Comparison of ENCODE assay signal across 1 cellular context in the genomic region with DNA sequence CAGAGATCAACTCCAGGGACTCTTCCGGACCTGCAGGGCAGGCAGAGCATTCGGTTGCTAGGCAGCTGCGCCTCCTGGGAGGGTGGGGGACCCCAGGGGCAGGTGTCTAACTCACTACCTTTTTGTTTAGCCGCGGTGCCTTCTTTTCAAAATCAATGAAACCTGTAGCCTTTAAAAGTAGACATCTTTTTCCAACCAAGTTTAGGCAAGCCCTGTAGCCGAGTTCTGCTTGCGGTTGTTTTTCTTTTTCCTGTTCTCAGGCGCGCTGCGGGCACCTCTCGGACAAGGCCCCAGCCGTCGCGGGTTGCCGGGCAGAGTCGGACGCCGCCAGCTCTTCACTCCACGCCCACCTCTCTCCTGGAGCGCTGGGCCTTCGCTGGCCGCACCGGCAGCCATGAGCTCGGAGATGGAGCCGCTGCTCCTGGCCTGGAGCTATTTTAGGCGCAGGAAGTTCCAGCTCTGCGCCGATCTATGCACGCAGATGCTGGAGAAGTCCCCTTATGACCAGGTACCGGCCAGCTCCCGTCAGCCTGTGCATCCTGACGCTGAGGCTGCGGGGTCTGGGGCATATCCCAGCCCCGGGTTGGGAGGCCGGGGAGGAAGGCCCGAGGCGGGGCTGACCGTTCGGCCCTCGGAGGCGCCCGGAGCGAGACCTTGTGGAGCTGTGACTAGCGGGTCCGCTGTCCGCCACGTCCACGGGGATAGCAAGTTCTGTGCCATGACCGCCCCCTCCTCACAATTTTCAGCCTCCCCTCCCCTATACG.
A peak's percentile ranks its signal among the peaks of the same experiment; 100 is the strongest.
TF ChIP-seq lines count a peak whose summit lies in the region.

A gene (plus strand): TSS at position 338 of the 764 bp plus-strand sequence. CDS start 57 bp downstream, at position 395.

TF ChIP-seq in HepG2, 621 proteins besides CTCF, POLR2A, EP300 and RAD21 (continued from another document and continues in another):
- TF ChIP-seq, protein P1, sequence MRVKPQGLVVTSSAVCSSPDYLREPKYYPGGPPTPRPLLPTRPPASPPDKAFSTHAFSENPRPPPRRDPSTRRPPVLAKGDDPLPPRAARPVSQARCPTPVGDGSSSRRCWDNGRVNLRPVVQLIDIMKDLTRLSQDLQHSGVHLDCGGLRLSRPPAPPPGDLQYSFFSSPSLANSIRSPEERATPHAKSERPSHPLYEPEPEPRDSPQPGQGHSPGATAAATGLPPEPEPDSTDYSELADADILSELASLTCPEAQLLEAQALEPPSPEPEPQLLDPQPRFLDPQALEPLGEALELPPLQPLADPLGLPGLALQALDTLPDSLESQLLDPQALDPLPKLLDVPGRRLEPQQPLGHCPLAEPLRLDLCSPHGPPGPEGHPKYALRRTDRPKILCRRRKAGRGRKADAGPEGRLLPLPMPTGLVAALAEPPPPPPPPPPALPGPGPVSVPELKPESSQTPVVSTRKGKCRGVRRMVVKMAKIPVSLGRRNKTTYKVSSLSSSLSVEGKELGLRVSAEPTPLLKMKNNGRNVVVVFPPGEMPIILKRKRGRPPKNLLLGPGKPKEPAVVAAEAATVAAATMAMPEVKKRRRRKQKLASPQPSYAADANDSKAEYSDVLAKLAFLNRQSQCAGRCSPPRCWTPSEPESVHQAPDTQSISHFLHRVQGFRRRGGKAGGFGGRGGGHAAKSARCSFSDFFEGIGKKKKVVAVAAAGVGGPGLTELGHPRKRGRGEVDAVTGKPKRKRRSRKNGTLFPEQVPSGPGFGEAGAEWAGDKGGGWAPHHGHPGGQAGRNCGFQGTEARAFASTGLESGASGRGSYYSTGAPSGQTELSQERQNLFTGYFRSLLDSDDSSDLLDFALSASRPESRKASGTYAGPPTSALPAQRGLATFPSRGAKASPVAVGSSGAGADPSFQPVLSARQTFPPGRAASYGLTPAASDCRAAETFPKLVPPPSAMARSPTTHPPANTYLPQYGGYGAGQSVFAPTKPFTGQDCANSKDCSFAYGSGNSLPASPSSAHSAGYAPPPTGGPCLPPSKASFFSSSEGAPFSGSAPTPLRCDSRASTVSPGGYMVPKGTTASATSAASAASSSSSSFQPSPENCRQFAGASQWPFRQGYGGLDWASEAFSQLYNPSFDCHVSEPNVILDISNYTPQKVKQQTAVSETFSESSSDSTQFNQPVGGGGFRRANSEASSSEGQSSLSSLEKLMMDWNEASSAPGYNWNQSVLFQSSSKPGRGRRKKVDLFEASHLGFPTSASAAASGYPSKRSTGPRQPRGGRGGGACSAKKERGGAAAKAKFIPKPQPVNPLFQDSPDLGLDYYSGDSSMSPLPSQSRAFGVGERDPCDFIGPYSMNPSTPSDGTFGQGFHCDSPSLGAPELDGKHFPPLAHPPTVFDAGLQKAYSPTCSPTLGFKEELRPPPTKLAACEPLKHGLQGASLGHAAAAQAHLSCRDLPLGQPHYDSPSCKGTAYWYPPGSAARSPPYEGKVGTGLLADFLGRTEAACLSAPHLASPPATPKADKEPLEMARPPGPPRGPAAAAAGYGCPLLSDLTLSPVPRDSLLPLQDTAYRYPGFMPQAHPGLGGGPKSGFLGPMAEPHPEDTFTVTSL (CRISPR knock-in tag; IDR thresholded peaks at IDR 0.05; ENCODE audit: borderline replicate concordance) = 0 out of 2 replicates have a peak, but pooled peaks have one; percentile 31
- TF ChIP-seq, protein P2, sequence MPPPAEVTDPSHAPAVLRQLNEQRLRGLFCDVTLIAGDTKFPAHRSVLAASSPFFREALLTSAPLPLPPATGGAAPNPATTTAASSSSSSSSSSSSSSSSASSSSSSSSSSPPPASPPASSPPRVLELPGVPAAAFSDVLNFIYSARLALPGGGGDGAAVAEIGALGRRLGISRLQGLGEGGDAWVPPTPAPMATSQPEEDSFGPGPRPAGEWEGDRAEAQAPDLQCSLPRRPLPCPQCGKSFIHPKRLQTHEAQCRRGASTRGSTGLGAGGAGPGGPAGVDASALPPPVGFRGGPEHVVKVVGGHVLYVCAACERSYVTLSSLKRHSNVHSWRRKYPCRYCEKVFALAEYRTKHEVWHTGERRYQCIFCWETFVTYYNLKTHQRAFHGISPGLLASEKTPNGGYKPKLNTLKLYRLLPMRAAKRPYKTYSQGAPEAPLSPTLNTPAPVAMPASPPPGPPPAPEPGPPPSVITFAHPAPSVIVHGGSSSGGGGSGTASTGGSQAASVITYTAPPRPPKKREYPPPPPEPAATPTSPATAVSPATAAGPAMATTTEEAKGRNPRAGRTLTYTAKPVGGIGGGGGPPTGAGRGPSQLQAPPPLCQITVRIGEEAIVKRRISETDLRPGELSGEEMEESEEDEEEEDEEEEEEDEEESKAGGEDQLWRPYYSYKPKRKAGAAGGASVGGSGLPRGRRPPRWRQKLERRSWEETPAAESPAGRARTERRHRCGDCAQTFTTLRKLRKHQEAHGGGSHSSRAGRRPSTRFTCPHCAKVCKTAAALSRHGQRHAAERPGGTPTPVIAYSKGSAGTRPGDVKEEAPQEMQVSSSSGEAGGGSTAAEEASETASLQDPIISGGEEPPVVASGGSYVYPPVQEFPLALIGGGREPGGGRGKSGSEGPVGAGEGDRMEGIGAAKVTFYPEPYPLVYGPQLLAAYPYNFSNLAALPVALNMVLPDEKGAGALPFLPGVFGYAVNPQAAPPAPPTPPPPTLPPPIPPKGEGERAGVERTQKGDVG (CRISPR knock-in tag; IDR thresholded peaks at IDR 0.05; ENCODE audit: borderline replicate concordance) = peak; percentile 69; the same call in 1 of the 2 replicates
- TF ChIP-seq HHEX (CRISPR knock-in tag; IDR thresholded peaks at IDR 0.05) (no peak), RNF2 (conservative IDR thresholded peaks at IDR 0.05; ENCODE audit: low read depth) (0 out of 2 replicates have a peak, but pooled peaks have one; percentile 60), ZNF558 (CRISPR knock-in tag; IDR thresholded peaks at IDR 0.05; ENCODE audit: borderline replicate concordance) (no peak), NCOA1 (CRISPR knock-in tag; IDR thresholded peaks at IDR 0.05) (no peak), SYNCRIP (IDR thresholded peaks at IDR 0.05; ENCODE audit: insufficient read depth, low read depth, low read length) (no peak), ZNF557 (CRISPR knock-in tag; IDR thresholded peaks at IDR 0.05) (no peak), NFIC (IDR thresholded peaks at IDR 0.05; ENCODE audit: low read length) (no peak), MAF1 (CRISPR knock-in tag; IDR thresholded peaks at IDR 0.05; ENCODE audit: borderline replicate concordance) (no peak; the same call in 1 of the 2 replicates), ZNF44 (CRISPR knock-in tag; IDR thresholded peaks at IDR 0.05) (no peak), RARA (CRISPR knock-in tag; IDR thresholded peaks at IDR 0.05) (no peak), ZNF709 (CRISPR knock-in tag; IDR thresholded peaks at IDR 0.05) (no peak), TEAD3 (CRISPR knock-in tag; optimal IDR thresholded peaks at IDR 0.05; ENCODE audit: borderline replicate concordance) (no peak)
- TF ChIP-seq, protein P3, sequence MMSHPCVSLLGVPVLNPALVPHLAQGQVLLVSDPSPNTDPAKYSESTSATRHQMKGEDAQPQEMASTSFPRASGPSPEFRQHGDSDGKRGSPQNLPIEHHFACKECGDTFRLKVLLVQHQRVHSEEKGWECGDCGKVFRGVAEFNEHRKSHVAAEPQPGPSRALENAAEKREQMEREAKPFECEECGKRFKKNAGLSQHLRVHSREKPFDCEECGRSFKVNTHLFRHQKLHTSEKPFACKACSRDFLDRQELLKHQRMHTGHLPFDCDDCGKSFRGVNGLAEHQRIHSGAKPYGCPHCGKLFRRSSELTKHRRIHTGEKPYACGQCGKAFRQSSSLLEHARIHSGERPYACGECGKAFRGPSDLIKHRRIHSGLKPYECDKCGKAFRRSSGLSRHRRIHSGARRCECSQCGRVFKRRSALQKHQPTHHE (CRISPR knock-in tag; IDR thresholded peaks at IDR 0.05; ENCODE audit: borderline replicate concordance) = peak; percentile 78; the same call in 1 of the 2 replicates
- TF ChIP-seq, protein P4, sequence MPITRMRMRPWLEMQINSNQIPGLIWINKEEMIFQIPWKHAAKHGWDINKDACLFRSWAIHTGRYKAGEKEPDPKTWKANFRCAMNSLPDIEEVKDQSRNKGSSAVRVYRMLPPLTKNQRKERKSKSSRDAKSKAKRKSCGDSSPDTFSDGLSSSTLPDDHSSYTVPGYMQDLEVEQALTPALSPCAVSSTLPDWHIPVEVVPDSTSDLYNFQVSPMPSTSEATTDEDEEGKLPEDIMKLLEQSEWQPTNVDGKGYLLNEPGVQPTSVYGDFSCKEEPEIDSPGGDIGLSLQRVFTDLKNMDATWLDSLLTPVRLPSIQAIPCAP (CRISPR knock-in tag; IDR thresholded peaks at IDR 0.05; ENCODE audit: low read depth) = no peak
- TF ChIP-seq, protein P5, sequence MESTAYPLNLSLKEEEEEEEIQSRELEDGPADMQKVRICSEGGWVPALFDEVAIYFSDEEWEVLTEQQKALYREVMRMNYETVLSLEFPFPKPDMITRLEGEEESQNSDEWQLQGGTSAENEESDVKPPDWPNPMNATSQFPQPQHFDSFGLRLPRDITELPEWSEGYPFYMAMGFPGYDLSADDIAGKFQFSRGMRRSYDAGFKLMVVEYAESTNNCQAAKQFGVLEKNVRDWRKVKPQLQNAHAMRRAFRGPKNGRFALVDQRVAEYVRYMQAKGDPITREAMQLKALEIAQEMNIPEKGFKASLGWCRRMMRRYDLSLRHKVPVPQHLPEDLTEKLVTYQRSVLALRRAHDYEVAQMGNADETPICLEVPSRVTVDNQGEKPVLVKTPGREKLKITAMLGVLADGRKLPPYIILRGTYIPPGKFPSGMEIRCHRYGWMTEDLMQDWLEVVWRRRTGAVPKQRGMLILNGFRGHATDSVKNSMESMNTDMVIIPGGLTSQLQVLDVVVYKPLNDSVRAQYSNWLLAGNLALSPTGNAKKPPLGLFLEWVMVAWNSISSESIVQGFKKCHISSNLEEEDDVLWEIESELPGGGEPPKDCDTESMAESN (CRISPR knock-in tag; conservative IDR thresholded peaks at IDR 0.05) = peak; percentile 86
- TF ChIP-seq, protein P6, sequence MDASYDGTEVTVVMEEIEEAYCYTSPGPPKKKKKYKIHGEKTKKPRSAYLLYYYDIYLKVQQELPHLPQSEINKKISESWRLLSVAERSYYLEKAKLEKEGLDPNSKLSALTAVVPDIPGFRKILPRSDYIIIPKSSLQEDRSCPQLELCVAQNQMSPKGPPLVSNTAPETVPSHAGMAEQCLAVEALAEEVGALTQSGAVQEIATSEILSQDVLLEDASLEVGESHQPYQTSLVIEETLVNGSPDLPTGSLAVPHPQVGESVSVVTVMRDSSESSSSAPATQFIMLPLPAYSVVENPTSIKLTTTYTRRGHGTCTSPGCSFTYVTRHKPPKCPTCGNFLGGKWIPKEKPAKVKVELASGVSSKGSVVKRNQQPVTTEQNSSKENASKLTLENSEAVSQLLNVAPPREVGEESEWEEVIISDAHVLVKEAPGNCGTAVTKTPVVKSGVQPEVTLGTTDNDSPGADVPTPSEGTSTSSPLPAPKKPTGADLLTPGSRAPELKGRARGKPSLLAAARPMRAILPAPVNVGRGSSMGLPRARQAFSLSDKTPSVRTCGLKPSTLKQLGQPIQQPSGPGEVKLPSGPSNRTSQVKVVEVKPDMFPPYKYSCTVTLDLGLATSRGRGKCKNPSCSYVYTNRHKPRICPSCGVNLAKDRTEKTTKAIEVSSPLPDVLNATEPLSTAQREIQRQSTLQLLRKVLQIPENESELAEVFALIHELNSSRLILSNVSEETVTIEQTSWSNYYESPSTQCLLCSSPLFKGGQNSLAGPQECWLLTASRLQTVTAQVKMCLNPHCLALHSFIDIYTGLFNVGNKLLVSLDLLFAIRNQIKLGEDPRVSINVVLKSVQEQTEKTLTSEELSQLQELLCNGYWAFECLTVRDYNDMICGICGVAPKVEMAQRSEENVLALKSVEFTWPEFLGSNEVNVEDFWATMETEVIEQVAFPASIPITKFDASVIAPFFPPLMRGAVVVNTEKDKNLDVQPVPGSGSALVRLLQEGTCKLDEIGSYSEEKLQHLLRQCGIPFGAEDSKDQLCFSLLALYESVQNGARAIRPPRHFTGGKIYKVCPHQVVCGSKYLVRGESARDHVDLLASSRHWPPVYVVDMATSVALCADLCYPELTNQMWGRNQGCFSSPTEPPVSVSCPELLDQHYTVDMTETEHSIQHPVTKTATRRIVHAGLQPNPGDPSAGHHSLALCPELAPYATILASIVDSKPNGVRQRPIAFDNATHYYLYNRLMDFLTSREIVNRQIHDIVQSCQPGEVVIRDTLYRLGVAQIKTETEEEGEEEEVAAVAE (CRISPR knock-in tag; IDR thresholded peaks at IDR 0.05; ENCODE audit: borderline replicate concordance) = no peak
- TF ChIP-seq, protein P7, sequence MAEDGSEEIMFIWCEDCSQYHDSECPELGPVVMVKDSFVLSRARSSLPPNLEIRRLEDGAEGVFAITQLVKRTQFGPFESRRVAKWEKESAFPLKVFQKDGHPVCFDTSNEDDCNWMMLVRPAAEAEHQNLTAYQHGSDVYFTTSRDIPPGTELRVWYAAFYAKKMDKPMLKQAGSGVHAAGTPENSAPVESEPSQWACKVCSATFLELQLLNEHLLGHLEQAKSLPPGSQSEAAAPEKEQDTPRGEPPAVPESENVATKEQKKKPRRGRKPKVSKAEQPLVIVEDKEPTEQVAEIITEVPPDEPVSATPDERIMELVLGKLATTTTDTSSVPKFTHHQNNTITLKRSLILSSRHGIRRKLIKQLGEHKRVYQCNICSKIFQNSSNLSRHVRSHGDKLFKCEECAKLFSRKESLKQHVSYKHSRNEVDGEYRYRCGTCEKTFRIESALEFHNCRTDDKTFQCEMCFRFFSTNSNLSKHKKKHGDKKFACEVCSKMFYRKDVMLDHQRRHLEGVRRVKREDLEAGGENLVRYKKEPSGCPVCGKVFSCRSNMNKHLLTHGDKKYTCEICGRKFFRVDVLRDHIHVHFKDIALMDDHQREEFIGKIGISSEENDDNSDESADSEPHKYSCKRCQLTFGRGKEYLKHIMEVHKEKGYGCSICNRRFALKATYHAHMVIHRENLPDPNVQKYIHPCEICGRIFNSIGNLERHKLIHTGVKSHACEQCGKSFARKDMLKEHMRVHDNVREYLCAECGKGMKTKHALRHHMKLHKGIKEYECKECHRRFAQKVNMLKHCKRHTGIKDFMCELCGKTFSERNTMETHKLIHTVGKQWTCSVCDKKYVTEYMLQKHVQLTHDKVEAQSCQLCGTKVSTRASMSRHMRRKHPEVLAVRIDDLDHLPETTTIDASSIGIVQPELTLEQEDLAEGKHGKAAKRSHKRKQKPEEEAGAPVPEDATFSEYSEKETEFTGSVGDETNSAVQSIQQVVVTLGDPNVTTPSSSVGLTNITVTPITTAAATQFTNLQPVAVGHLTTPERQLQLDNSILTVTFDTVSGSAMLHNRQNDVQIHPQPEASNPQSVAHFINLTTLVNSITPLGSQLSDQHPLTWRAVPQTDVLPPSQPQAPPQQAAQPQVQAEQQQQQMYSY (CRISPR knock-in tag; IDR thresholded peaks at IDR 0.05) = peak; percentile 43; the same call in 1 of the 2 replicates
- TF ChIP-seq, protein P8, sequence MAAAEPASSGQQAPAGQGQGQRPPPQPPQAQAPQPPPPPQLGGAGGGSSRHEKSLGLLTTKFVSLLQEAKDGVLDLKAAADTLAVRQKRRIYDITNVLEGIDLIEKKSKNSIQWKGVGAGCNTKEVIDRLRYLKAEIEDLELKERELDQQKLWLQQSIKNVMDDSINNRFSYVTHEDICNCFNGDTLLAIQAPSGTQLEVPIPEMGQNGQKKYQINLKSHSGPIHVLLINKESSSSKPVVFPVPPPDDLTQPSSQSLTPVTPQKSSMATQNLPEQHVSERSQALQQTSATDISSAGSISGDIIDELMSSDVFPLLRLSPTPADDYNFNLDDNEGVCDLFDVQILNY (CRISPR knock-in tag; conservative IDR thresholded peaks at IDR 0.05) = no peak
